In the genomic region with DNA sequence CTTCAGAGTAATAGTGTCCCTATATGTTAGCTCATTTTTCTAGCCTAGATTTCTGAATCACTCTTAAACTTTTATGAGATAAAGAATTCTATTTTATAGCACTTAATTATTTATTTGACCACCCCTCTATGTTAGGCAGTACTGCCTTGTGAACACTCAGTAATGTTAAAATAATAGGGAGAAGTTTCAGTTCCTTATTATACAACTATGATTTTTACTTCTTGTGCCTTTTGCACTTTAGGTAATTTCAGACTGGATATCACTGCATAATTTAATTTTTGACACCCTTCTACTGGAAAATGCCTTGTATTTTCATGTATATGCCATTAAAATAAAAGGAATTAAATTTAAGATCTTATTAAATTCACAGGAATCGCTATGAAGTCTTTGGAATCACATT, we compare ENCODE assay signal across 20 cellular contexts. TPM values are rescaled to one million over a fixed set of nuclear protein-coding genes. Genes with fewer than 3 reads are reported as not detected.
"Had no signal": no experiment of that assay in that cellular context is flagged by ENCODE, and none has a peak within 500 bp of the region (broad histone marks: within the 10 kb centered on the region; RNA-seq: fewer than 3 reads in every experiment).

No MANE protein-coding gene starts in this region.

- ATAC-seq: activated naive CD8-positive, alpha-beta T cell treated with anti-CD3 and anti-CD28 coated beads, Interleukin-2, amount 50 U/mL, for 24 hours; gastrocnemius medialis had no signal

- DNase-seq: activated CD4-positive, alpha-beta memory T cell treated with anti-CD3 and anti-CD28 coated beads, Interleukin-2, amount 10 ng/mL, durations not matched to agents 7 days and 5 days; activated CD4-positive, alpha-beta T cell treated with anti-CD3 and anti-CD28 coated beads for 48 hours; activated CD4-positive, CD25-positive, alpha-beta regulatory T cell; activated naive CD4-positive, alpha-beta T cell treated with anti-CD3 and anti-CD28 coated beads for 36 hours; activated naive CD8-positive, alpha-beta T cell treated with anti-CD3 and anti-CD28 coated beads, Interleukin-2, amount 50 U/mL, for 24 hours; activated T-cell treated with anti-CD3 and anti-CD28 coated beads, Interleukin-2, amount 50 U/mL, for 24 hours; anterior cingulate cortex; gastrocnemius medialis; head of caudate nucleus; nephron progenitor cell; occipital lobe; stimulated activated CD4-positive, alpha-beta T cell treated with anti-CD3 and anti-CD28 coated beads, Interleukin-15, amount 100 ng/mL, for 24 hours; stimulated activated CD4-positive, alpha-beta T cell treated with anti-CD3 and anti-CD28 coated beads, Interleukin-4, amount 100 ng/mL, for 1 hour; stomach; T1000 had no signal

- H3K9me3 ChIP-seq: gastrocnemius medialis, stomach had no signal

- H3K27ac ChIP-seq: coronary artery, stomach had no signal

- H3K4me3 ChIP-seq: coronary artery, gastrocnemius medialis, lung, skin epidermis, stomach had no signal

- H3K36me3 ChIP-seq: gastrocnemius medialis, stomach had no signal

- H3K27me3 ChIP-seq: gastrocnemius medialis, stomach had no signal

RNA-seq across cellular contexts. Expression of a gene that starts 11.3 kb away (rescaled TPM):
- total RNA-seq: activated naive CD4-positive, alpha-beta T cell treated with anti-CD3 and anti-CD28 coated beads for 36 hours; activated T-helper 2 cell treated with anti-CD3 and anti-CD28 coated beads, Interferon-gamma antibody, Interleukin-2, Interleukin-4, amounts not matched to agents 10 μg/mL and 5 μg/mL and 100 μg/mL, durations not matched to agents 14 hours and 24 hours and 36 hours; occipital lobe; T-helper 1 cell treated with Interleukin-12 subunit alpha and Interleukin-12 subunit beta and Interleukin-4 antibody, amounts not matched to agents 30 ng/mL and 1 ng/mL, for 36 hours had no signal

RNA-seq across cellular contexts. Expression of a gene that starts 14.5 kb away (rescaled TPM):
- total RNA-seq: activated CD4-positive, alpha-beta memory T cell treated with anti-CD3 and anti-CD28 coated beads, Interleukin-2, amount 10 ng/mL, durations not matched to agents 7 days and 5 days; activated naive CD4-positive, alpha-beta T cell treated with anti-CD3 and anti-CD28 coated beads for 36 hours had no signal
